ENCODE assay signal across 9 cellular contexts in genomic region chr11:27720277-27720830, GRCh38. TPM values are rescaled to one million over a fixed set of nuclear protein-coding genes. Genes with fewer than 3 reads are reported as not detected.
A peak's percentile ranks its signal among the peaks of the same experiment; 100 is the strongest.
DNase-seq lines count a peak whose midpoint lies in the region; ATAC-seq, FAIRE-seq and TF ChIP-seq lines count a peak whose summit lies in the region.
"Had no signal": no experiment of that assay in that cellular context is flagged by ENCODE, and none has a peak within 500 bp of the region (broad histone marks: within the 10 kb centered on the region; RNA-seq: fewer than 3 reads in every experiment).

No MANE protein-coding gene starts in this region.

- no peaks in the 10 kb centered on the region for H4K20me1 ChIP-seq in K562 (replicated peaks; ENCODE audit: control insufficient read depth, insufficient read depth, low read length)

- no peak for TF ChIP-seq RAD21 in K562 (CRISPR knock-in tag; conservative IDR thresholded peaks at IDR 0.05 in 1 of 2, IDR thresholded peaks at IDR 0.05 in 1 of 2)
- no peak for TF ChIP-seq RAD21 in liver (IDR thresholded peaks at IDR 0.05)

- POLR2A ChIA-PET in K562 (lab: Yijun Ruan, JAX): interaction anchor here (0.7 to 1.2 kb wide), 2 partner anchors 9 to 19 kb away, joined by 3 to 5 read pairs; no protein-coding TSS in a partner anchor

- H3K9me1 ChIP-seq in K562 (ENCODE audit: control insufficient read depth, insufficient read depth, low read length): no peaks in the 10 kb centered on the region

- in situ Hi-C loops in Caki2 (cut with HindIII; ENCODE audit: low pct_unique_long_range_greater_than_20kb, low sequenced_read_pairs): no loop called here
- in situ Hi-C loops in K562 (cut with MboI): no loop called here

- H2AFZ ChIP-seq in K562 (ENCODE audit: low read depth, low read length): no peak overlapping the region

- TF ChIP-seq POLR2A in K562 (conservative IDR thresholded peaks at IDR 0.05) (no peak), gastroesophageal sphincter (IDR thresholded peaks at IDR 0.05) (no peak)

- WGBS in HUES64: under 1% methylated on average over 25 of the region's 25 CpGs
- WGBS in K562 (ENCODE audit: insufficient coverage, low coverage, missing lambda C conversion rate): 2% methylated on average over 22 of the region's 25 CpGs
- WGBS in liver: 10% methylated on average over 25 of the region's 25 CpGs
- WGBS in gastroesophageal sphincter (ENCODE audit: low coverage in 1 of 2), 2 donors: 2 to 10% methylated on average over 16 to 22 of the region's 25 CpGs

- intact Hi-C loops in K562 (cut with micrococcal nuclease): no loop called here

- TF ChIP-seq EP300 in K562 (IDR thresholded peaks at IDR 0.05; ENCODE audit: low read length) (no peak), gastroesophageal sphincter (IDR thresholded peaks at IDR 0.05) (no peak)

- H3K4me3 ChIP-seq in HUES64 (ENCODE audit: low read length) (peak overlapping the region; percentile 82), K562 (no peak overlapping the region), liver (ENCODE audit: low read depth in 1 of 3, low read length in 3 of 3) (no peak overlapping the region), gastroesophageal sphincter (no peak overlapping the region)

- peaks cover 24% of the 10 kb centered on the region for H3K4me1 ChIP-seq in HUES64 (ENCODE audit: insufficient read depth, low read length)
- peaks cover 0 to 3% of the 10 kb centered on the region in 2 experiments; a peak in 1 of 5 replicates for H3K4me1 ChIP-seq in K562 (replicated peaks in 1 of 2; ENCODE audit: control insufficient read depth in 2 of 2, insufficient read depth in 2 of 2, low read length in 2 of 2)
- H3K4me1 ChIP-seq in liver (ENCODE audit: control insufficient read depth in 4 of 4, insufficient read depth in 4 of 4, low read length in 3 of 4): peaks cover 11 to 16% (median 12%) of the 10 kb centered on the region in 4 donors
- H3K4me1 ChIP-seq in gastroesophageal sphincter: peaks cover 0 to 43% (median 24%) of the 10 kb centered on the region in 3 donors

- H3K27ac ChIP-seq in HUES64 (ENCODE audit: low read depth, low read length): no peak overlapping the region
- no peak overlapping the region for H3K27ac ChIP-seq in K562 (ENCODE audit: extremely low read depth, low read depth, low read length)
- H3K27ac ChIP-seq in liver (ENCODE audit: low read depth in 1 of 2, low read length in 2 of 2): no peak overlapping the region
- H3K27ac ChIP-seq in gastroesophageal sphincter: no peak overlapping the region

- no peaks in the 10 kb centered on the region for H3K9me3 ChIP-seq in HUES64 (ENCODE audit: insufficient read depth, low read depth, low read length)
- no peaks in the 10 kb centered on the region for H3K9me3 ChIP-seq in K562 (replicated peaks; ENCODE audit: control insufficient read depth, insufficient read depth, low read depth, low read length)
- peaks cover 0 to 5% (median 2%) of the 10 kb centered on the region in 4 donors for H3K9me3 ChIP-seq in liver (ENCODE audit: control insufficient read depth in 4 of 4, low read length in 3 of 4)
- peaks cover 0 to 4% (median 0%) of the 10 kb centered on the region in 3 donors for H3K9me3 ChIP-seq in gastroesophageal sphincter

- TF ChIP-seq CTCF in K562 (IDR thresholded peaks at IDR 0.05 in 2 of 3, conservative IDR thresholded peaks at IDR 0.05 in 1 of 3; ENCODE audit: insufficient read depth in 2 of 3, low read depth in 1 of 3, low read length in 3 of 3) (0 out of 6 replicates have a peak, but pooled peaks of 1 of the 3 experiments have one; percentile 16), liver (IDR thresholded peaks at IDR 0.05; ENCODE audit: low read depth, low read length, missing input control) (no peak), gastroesophageal sphincter (IDR thresholded peaks at IDR 0.05) (no peak)

- no peak overlapping the region for H3K4me2 ChIP-seq in K562 (ENCODE audit: insufficient read depth, low read length)

- no peak overlapping the region for H3K9ac ChIP-seq in HUES64 (ENCODE audit: low read depth, low read length)
- no peak overlapping the region for H3K9ac ChIP-seq in K562 (ENCODE audit: insufficient read depth in 1 of 2, low read depth in 2 of 2, low read length in 2 of 2)
- H3K9ac ChIP-seq in liver (ENCODE audit: low read depth in 1 of 2, low read length in 2 of 2): no peak overlapping the region

- FAIRE-seq in K562 (lab: Jason Lieb, UNC): peak; percentile 44

- no peaks in the 10 kb centered on the region for H3K79me2 ChIP-seq in K562 (ENCODE audit: control insufficient read depth, insufficient read depth, low read length)

- H3K36me3 ChIP-seq in HUES64 (ENCODE audit: insufficient read depth, low read length) (no peaks in the 10 kb centered on the region), K562 (ENCODE audit: control insufficient read depth, insufficient read depth, low read length) (no peaks in the 10 kb centered on the region), liver (ENCODE audit: control insufficient read depth in 4 of 4, insufficient read depth in 3 of 4, low read depth in 1 of 4, low read length in 3 of 4) (no peaks in the 10 kb centered on the region), gastroesophageal sphincter (no peaks in the 10 kb centered on the region)

- no TSS peak for BruUV-seq in K562 (replicated peaks; lab: Mats Ljungman, UMichigan)

- ATAC-seq in K562 (peak; percentile 81), GM18498 (IDR thresholded peaks at IDR 0.05; ENCODE audit: unreplicated experiment) (no peak), gastroesophageal sphincter (no peak)

- CTCF ChIA-PET in K562 (lab: Yijun Ruan, JAX; ENCODE audit: low intra/inter-chr PET ratio): no interaction called here

- DNase-seq in Caki2 (ENCODE audit: low read depth): peak; percentile 20
- peak; percentile 48 to 59 (median 53) for DNase-seq in K562 (ENCODE audit: extremely low read depth in 1 of 4, low spot score in 3 of 4)
- DNase-seq in SKM-1 (lab: John Stamatoyannopoulos, UW; ENCODE audit: unreplicated experiment): no peak
- DNase-seq in stimulated activated CD4-positive, alpha-beta T cell treated with anti-CD3 and anti-CD28 coated beads, Interleukin-4, amount 100 ng/mL, for 4 hours: no peak
- DNase-seq: activated B cell treated with CpG ODN at 0.5 μM for 24 hours had no signal

- H3K27me3 ChIP-seq in HUES64 (ENCODE audit: insufficient read depth, low read length) (peaks cover 64% of the 10 kb centered on the region), K562 (ENCODE audit: control insufficient read depth in 2 of 2, insufficient read depth in 2 of 2, low read length in 2 of 2) (no peaks in the 10 kb centered on the region), liver (ENCODE audit: control insufficient read depth in 4 of 4, insufficient read depth in 4 of 4, low read length in 3 of 4) (peaks cover 2 to 20% (median 14%) of the 10 kb centered on the region in 4 donors), gastroesophageal sphincter (peaks cover 90% of the 10 kb centered on the region)

TF ChIP-seq in liver, 16 proteins besides CTCF, POLR2A, EP300 and RAD21:
- TF ChIP-seq FOXA1 (IDR thresholded peaks at IDR 0.05): no peak
- TF ChIP-seq, protein P1, sequence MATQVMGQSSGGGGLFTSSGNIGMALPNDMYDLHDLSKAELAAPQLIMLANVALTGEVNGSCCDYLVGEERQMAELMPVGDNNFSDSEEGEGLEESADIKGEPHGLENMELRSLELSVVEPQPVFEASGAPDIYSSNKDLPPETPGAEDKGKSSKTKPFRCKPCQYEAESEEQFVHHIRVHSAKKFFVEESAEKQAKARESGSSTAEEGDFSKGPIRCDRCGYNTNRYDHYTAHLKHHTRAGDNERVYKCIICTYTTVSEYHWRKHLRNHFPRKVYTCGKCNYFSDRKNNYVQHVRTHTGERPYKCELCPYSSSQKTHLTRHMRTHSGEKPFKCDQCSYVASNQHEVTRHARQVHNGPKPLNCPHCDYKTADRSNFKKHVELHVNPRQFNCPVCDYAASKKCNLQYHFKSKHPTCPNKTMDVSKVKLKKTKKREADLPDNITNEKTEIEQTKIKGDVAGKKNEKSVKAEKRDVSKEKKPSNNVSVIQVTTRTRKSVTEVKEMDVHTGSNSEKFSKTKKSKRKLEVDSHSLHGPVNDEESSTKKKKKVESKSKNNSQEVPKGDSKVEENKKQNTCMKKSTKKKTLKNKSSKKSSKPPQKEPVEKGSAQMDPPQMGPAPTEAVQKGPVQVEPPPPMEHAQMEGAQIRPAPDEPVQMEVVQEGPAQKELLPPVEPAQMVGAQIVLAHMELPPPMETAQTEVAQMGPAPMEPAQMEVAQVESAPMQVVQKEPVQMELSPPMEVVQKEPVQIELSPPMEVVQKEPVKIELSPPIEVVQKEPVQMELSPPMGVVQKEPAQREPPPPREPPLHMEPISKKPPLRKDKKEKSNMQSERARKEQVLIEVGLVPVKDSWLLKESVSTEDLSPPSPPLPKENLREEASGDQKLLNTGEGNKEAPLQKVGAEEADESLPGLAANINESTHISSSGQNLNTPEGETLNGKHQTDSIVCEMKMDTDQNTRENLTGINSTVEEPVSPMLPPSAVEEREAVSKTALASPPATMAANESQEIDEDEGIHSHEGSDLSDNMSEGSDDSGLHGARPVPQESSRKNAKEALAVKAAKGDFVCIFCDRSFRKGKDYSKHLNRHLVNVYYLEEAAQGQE (IDR thresholded peaks at IDR 0.05): peak; percentile 98

RNA-seq across cellular contexts. Expression of gene BDNF, which starts 20.1 kb away (rescaled TPM):
- 0.55 and 1.3 TPM in 2 replicates for total RNA-seq in Caki2 (2014; rRNA removed; shearing (Covaris generic); ENCODE audit: low replicate concordance)
- 1.00 TPM for polyA plus RNA-seq in HUES64 (2013, experiment 1 of 2)
- polyA plus RNA-seq in HUES64 (2013, experiment 2 of 2): 1.2 TPM
- not detected in 2 replicates for total RNA-seq in K562 (2011; cell fraction: chromatin; rRNA removed; ENCODE audit: low replicate concordance)
- total RNA-seq in K562 (2011; cell fraction: nucleolus; rRNA removed): not detected in 2 replicates
- total RNA-seq in K562 (2011; cell fraction: nucleoplasm; rRNA removed): not detected in 2 replicates
- total RNA-seq in K562 (2014; rRNA removed) (not detected in 2 replicates), K562 (2014; rRNA removed; fragmentation: Illumina TruSeq; extraction: Trizol) (not detected in 2 replicates), K562 (2015; rRNA removed; fragmentation: Illumina TruSeq; extraction: Trizol) (not detected in 2 replicates), K562 (2021) (0.04 and 0.07 TPM in 2 replicates), liver (under 1 TPM; 0.08 to 0.28 TPM), gastroesophageal sphincter (under 1 TPM in 3 of 4 donors, not detected in 1; 0.31 to 0.62 (median 0.37) TPM)
- polyA plus RNA-seq in K562 (2011; rRNA removed) (not detected in 2 replicates), K562 (2014; fragmentation: Illumina TruSeq; extraction: Trizol) (not detected in 2 replicates), K562 (2014; fragmentation: Nextera tagmentation; extraction: Ambion mirVana) (not detected), K562 (2014; rRNA removed) (not detected in 2 replicates), liver (under 1 TPM; 0.03 to 0.06 TPM)
- polyA plus RNA-seq in K562 (2011; cell fraction: cytosol; rRNA removed): not detected in 2 replicates
- polyA plus RNA-seq in K562 (2011; cell fraction: nucleus; rRNA removed): not detected in 2 replicates
- polyA plus RNA-seq in K562 (2012): not detected in 2 replicates
- not detected in 2 replicates for polyA minus RNA-seq in K562 (2011; rRNA and poly(A)+ RNA removed)
- polyA minus RNA-seq in K562 (2011; cell fraction: cytosol; rRNA and poly(A)+ RNA removed): not detected in 2 replicates
- polyA minus RNA-seq in K562 (2011; cell fraction: nucleus; rRNA and poly(A)+ RNA removed): not detected in 2 replicates
- total RNA-seq: activated B cell treated with CpG ODN at 0.5 μM for 24 hours had no signal

Comparison
In these comparisons a context has a peak if more than half of its experiments do, and no peak if none do; other contexts are left out.
1. DNase-seq: peak in Caki2 (single experiment) and K562 (4 of 4); none in SKM-1 (single experiment) and stimulated activated CD4-positive, alpha-beta T cell treated with anti-CD3 and anti-CD28 coated beads, Interleukin-4, amount 100 ng/mL, for 4 hours (0 of 2).